ENCODE assay signal across 1 cellular context in the genomic region with DNA sequence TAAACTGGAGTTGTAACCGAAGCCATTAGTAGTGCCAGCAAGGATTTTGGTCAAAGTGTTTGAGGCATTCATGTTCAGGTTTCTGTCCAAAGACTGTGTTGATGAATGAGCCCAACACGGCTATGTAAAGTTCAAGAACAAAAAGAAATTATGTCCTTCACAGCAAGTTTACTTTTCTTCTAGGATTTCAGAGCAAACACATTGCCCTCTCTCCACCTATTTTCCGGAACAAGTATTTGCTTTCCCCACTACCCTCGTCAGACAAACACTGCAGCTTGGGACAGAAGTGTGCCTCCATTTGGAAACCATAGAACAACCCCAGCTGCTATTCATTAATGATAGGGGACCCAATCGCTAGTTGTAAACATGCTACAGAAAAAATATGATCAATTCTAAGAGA.
TF ChIP-seq lines count a peak whose summit lies in the region.

No MANE protein-coding gene starts in this region.

TF ChIP-seq in HepG2, 621 proteins besides CTCF, POLR2A, EP300 and RAD21 (continued from another document and continues in another):
- TF ChIP-seq, protein P1, sequence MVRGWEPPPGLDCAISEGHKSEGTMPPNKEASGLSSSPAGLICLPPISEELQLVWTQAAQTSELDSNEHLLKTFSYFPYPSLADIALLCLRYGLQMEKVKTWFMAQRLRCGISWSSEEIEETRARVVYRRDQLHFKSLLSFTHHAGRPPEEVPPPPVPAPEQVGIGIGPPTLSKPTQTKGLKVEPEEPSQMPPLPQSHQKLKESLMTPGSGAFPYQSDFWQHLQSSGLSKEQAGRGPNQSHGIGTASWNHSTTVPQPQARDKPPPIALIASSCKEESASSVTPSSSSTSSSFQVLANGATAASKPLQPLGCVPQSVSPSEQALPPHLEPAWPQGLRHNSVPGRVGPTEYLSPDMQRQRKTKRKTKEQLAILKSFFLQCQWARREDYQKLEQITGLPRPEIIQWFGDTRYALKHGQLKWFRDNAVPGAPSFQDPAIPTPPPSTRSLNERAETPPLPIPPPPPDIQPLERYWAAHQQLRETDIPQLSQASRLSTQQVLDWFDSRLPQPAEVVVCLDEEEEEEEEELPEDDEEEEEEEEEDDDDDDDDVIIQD (CRISPR knock-in tag; IDR thresholded peaks at IDR 0.05; ENCODE audit: low read depth): peak; percentile 18; the same call in 1 of the 2 replicates
- TF ChIP-seq MED13 (CRISPR knock-in tag; IDR thresholded peaks at IDR 0.05) (peak; percentile 49; the same call in 1 of the 2 replicates), SP1 (IDR thresholded peaks at IDR 0.05) (no peak), SP1 (CRISPR knock-in tag; IDR thresholded peaks at IDR 0.05) (no peak), PHF21A (CRISPR knock-in tag; IDR thresholded peaks at IDR 0.05) (0 out of 2 replicates have a peak, but pooled peaks have one; percentile 45), SOX13 (IDR thresholded peaks at IDR 0.05) (peak; percentile 76), SOX13 (CRISPR knock-in tag; conservative IDR thresholded peaks at IDR 0.05 in 1 of 2, IDR thresholded peaks at IDR 0.05 in 1 of 2) (peak in 1 of 2 experiments; percentile 96; a peak in 2 of 4 replicates), ELF3 (CRISPR knock-in tag; IDR thresholded peaks at IDR 0.05) (peak; percentile 51), KDM6A (CRISPR knock-in tag; IDR thresholded peaks at IDR 0.05; ENCODE audit: low read depth) (peak; percentile 59; the same call in 1 of the 2 replicates), SP5 (CRISPR knock-in tag; IDR thresholded peaks at IDR 0.05; ENCODE audit: borderline replicate concordance, low read depth) (peak; percentile 61; the same call in 1 of the 2 replicates), EED (CRISPR knock-in tag; IDR thresholded peaks at IDR 0.05) (no peak), KAT8 (CRISPR knock-in tag; IDR thresholded peaks at IDR 0.05) (peak; percentile 36; the same call in 1 of the 2 replicates), ZSCAN29 (CRISPR knock-in tag; conservative IDR thresholded peaks at IDR 0.05) (peak; percentile 45; the same call in 1 of the 2 replicates), HOXA5 (CRISPR knock-in tag; IDR thresholded peaks at IDR 0.05) (peak; percentile 22; the same call in 1 of the 2 replicates), HHEX (CRISPR knock-in tag; IDR thresholded peaks at IDR 0.05) (peak; percentile 81), ZNF33A (CRISPR knock-in tag; IDR thresholded peaks at IDR 0.05; ENCODE audit: borderline replicate concordance) (peak; percentile 45; the same call in 1 of the 2 replicates), STAG1 (CRISPR knock-in tag; IDR thresholded peaks at IDR 0.05) (0 out of 2 replicates have a peak, but pooled peaks have one; percentile 8), BCL6 (CRISPR knock-in tag; IDR thresholded peaks at IDR 0.05) (peak; percentile 99), TARDBP (CRISPR knock-in tag; IDR thresholded peaks at IDR 0.05) (peak; percentile 74; the same call in 1 of the 2 replicates), TBX3 (IDR thresholded peaks at IDR 0.05; ENCODE audit: borderline replicate concordance) (peak; percentile 32; the same call in 1 of the 2 replicates), MIER2 (CRISPR knock-in tag; IDR thresholded peaks at IDR 0.05) (peak; percentile 52; the same call in 1 of the 2 replicates), SMAD3 (CRISPR knock-in tag; IDR thresholded peaks at IDR 0.05) (peak; percentile 68; the same call in 1 of the 2 replicates), U2AF2 (IDR thresholded peaks at IDR 0.05; ENCODE audit: low read depth, low read length) (no peak), SOX5 (CRISPR knock-in tag; IDR thresholded peaks at IDR 0.05; ENCODE audit: borderline replicate concordance) (peak; percentile 92), SIX1 (CRISPR knock-in tag; IDR thresholded peaks at IDR 0.05; ENCODE audit: borderline replicate concordance) (peak; percentile 99)
- TF ChIP-seq, protein P2, sequence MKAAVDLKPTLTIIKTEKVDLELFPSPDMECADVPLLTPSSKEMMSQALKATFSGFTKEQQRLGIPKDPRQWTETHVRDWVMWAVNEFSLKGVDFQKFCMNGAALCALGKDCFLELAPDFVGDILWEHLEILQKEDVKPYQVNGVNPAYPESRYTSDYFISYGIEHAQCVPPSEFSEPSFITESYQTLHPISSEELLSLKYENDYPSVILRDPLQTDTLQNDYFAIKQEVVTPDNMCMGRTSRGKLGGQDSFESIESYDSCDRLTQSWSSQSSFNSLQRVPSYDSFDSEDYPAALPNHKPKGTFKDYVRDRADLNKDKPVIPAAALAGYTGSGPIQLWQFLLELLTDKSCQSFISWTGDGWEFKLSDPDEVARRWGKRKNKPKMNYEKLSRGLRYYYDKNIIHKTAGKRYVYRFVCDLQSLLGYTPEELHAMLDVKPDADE (CRISPR knock-in tag; IDR thresholded peaks at IDR 0.05): no peak
- TF ChIP-seq, protein P3, sequence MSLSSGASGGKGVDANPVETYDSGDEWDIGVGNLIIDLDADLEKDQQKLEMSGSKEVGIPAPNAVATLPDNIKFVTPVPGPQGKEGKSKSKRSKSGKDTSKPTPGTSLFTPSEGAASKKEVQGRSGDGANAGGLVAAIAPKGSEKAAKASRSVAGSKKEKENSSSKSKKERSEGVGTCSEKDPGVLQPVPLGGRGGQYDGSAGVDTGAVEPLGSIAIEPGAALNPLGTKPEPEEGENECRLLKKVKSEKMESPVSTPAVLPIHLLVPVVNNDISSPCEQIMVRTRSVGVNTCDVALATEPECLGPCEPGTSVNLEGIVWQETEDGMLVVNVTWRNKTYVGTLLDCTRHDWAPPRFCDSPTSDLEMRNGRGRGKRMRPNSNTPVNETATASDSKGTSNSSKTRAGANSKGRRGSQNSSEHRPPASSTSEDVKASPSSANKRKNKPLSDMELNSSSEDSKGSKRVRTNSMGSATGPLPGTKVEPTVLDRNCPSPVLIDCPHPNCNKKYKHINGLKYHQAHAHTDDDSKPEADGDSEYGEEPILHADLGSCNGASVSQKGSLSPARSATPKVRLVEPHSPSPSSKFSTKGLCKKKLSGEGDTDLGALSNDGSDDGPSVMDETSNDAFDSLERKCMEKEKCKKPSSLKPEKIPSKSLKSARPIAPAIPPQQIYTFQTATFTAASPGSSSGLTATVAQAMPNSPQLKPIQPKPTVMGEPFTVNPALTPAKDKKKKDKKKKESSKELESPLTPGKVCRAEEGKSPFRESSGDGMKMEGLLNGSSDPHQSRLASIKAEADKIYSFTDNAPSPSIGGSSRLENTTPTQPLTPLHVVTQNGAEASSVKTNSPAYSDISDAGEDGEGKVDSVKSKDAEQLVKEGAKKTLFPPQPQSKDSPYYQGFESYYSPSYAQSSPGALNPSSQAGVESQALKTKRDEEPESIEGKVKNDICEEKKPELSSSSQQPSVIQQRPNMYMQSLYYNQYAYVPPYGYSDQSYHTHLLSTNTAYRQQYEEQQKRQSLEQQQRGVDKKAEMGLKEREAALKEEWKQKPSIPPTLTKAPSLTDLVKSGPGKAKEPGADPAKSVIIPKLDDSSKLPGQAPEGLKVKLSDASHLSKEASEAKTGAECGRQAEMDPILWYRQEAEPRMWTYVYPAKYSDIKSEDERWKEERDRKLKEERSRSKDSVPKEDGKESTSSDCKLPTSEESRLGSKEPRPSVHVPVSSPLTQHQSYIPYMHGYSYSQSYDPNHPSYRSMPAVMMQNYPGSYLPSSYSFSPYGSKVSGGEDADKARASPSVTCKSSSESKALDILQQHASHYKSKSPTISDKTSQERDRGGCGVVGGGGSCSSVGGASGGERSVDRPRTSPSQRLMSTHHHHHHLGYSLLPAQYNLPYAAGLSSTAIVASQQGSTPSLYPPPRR (CRISPR knock-in tag; IDR thresholded peaks at IDR 0.05; ENCODE audit: borderline replicate concordance): peak; percentile 92
- TF ChIP-seq, protein P4, sequence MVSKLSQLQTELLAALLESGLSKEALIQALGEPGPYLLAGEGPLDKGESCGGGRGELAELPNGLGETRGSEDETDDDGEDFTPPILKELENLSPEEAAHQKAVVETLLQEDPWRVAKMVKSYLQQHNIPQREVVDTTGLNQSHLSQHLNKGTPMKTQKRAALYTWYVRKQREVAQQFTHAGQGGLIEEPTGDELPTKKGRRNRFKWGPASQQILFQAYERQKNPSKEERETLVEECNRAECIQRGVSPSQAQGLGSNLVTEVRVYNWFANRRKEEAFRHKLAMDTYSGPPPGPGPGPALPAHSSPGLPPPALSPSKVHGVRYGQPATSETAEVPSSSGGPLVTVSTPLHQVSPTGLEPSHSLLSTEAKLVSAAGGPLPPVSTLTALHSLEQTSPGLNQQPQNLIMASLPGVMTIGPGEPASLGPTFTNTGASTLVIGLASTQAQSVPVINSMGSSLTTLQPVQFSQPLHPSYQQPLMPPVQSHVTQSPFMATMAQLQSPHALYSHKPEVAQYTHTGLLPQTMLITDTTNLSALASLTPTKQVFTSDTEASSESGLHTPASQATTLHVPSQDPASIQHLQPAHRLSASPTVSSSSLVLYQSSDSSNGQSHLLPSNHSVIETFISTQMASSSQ (IDR thresholded peaks at IDR 0.05; ENCODE audit: low read depth): peak; percentile 43; the same call in 1 of the 2 replicates
- TF ChIP-seq, protein P4 (CRISPR knock-in tag; IDR thresholded peaks at IDR 0.05; ENCODE audit: borderline replicate concordance): peak; percentile 58; the same call in 1 of the 2 replicates
- TF ChIP-seq, protein P5, sequence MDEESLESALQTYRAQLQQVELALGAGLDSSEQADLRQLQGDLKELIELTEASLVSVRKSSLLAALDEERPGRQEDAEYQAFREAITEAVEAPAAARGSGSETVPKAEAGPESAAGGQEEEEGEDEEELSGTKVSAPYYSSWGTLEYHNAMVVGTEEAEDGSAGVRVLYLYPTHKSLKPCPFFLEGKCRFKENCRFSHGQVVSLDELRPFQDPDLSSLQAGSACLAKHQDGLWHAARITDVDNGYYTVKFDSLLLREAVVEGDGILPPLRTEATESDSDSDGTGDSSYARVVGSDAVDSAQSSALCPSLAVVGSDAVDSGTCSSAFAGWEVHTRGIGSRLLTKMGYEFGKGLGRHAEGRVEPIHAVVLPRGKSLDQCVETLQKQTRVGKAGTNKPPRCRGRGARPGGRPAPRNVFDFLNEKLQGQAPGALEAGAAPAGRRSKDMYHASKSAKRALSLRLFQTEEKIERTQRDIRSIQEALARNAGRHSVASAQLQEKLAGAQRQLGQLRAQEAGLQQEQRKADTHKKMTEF (CRISPR knock-in tag; IDR thresholded peaks at IDR 0.05): peak; percentile 78; the same call in 1 of the 2 replicates
- TF ChIP-seq, protein P6, sequence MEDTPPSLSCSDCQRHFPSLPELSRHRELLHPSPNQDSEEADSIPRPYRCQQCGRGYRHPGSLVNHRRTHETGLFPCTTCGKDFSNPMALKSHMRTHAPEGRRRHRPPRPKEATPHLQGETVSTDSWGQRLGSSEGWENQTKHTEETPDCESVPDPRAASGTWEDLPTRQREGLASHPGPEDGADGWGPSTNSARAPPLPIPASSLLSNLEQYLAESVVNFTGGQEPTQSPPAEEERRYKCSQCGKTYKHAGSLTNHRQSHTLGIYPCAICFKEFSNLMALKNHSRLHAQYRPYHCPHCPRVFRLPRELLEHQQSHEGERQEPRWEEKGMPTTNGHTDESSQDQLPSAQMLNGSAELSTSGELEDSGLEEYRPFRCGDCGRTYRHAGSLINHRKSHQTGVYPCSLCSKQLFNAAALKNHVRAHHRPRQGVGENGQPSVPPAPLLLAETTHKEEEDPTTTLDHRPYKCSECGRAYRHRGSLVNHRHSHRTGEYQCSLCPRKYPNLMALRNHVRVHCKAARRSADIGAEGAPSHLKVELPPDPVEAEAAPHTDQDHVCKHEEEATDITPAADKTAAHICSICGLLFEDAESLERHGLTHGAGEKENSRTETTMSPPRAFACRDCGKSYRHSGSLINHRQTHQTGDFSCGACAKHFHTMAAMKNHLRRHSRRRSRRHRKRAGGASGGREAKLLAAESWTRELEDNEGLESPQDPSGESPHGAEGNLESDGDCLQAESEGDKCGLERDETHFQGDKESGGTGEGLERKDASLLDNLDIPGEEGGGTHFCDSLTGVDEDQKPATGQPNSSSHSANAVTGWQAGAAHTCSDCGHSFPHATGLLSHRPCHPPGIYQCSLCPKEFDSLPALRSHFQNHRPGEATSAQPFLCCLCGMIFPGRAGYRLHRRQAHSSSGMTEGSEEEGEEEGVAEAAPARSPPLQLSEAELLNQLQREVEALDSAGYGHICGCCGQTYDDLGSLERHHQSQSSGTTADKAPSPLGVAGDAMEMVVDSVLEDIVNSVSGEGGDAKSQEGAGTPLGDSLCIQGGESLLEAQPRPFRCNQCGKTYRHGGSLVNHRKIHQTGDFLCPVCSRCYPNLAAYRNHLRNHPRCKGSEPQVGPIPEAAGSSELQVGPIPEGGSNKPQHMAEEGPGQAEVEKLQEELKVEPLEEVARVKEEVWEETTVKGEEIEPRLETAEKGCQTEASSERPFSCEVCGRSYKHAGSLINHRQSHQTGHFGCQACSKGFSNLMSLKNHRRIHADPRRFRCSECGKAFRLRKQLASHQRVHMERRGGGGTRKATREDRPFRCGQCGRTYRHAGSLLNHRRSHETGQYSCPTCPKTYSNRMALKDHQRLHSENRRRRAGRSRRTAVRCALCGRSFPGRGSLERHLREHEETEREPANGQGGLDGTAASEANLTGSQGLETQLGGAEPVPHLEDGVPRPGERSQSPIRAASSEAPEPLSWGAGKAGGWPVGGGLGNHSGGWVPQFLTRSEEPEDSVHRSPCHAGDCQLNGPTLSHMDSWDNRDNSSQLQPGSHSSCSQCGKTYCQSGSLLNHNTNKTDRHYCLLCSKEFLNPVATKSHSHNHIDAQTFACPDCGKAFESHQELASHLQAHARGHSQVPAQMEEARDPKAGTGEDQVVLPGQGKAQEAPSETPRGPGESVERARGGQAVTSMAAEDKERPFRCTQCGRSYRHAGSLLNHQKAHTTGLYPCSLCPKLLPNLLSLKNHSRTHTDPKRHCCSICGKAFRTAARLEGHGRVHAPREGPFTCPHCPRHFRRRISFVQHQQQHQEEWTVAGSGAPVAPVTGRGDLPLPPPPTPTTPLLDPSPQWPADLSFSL (CRISPR knock-in tag; IDR thresholded peaks at IDR 0.05): peak; percentile 35; the same call in 1 of the 2 replicates
- TF ChIP-seq, protein P7, sequence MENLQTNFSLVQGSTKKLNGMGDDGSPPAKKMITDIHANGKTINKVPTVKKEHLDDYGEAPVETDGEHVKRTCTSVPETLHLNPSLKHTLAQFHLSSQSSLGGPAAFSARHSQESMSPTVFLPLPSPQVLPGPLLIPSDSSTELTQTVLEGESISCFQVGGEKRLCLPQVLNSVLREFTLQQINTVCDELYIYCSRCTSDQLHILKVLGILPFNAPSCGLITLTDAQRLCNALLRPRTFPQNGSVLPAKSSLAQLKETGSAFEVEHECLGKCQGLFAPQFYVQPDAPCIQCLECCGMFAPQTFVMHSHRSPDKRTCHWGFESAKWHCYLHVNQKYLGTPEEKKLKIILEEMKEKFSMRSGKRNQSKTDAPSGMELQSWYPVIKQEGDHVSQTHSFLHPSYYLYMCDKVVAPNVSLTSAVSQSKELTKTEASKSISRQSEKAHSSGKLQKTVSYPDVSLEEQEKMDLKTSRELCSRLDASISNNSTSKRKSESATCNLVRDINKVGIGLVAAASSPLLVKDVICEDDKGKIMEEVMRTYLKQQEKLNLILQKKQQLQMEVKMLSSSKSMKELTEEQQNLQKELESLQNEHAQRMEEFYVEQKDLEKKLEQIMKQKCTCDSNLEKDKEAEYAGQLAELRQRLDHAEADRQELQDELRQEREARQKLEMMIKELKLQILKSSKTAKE (CRISPR knock-in tag; IDR thresholded peaks at IDR 0.05; ENCODE audit: borderline replicate concordance): peak; percentile 69; the same call in 1 of the 2 replicates
